8 cellular contexts compared by ENCODE assay signal in the genomic region with DNA sequence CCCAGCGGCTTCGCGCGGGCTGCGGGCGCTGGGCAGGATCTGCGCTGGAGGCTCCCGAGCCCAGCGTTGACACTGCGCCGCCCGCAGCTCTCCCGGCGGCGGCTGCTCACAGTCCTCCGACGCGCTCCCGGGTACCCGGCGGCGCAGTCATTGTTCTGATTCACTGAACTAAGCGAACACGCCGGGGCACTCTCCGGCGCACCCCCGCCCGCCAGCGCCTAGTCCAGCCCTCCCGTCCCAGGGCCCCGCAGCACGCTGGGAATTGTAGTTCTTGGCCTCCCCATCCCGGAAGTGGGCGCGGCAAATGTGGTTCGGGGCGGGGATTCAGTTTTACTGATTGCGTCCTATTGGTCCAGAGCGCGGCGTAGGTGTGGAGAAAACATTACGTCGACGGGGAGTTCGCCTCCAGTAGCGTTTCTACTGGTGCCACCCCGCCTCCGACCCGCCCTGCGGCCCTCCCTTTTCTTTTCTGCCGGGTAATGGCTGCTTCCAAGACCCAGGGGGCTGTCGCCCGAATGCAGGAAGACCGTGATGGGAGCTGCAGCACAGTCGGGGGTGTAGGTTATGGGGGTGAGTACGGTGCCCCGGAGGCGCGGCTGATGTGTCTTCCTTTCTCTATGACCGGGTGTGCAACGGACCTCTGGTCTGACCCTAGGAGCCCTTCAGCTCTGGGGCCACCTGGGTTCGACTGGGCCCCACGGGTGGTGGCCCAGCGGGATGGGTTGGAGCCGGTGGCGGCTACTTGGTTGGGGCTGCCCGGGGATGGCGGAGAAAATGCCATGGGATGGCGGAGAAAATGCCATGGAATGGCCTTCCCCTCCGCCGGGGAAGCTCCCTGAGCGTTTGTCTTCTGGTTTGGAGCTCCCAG. TPM values are rescaled to one million over a fixed set of nuclear protein-coding genes. Genes with fewer than 3 reads are reported as not detected.
DNase-seq lines count a peak whose midpoint lies in the region; ATAC-seq and TF ChIP-seq lines count a peak whose summit lies in the region.

A gene with protein sequence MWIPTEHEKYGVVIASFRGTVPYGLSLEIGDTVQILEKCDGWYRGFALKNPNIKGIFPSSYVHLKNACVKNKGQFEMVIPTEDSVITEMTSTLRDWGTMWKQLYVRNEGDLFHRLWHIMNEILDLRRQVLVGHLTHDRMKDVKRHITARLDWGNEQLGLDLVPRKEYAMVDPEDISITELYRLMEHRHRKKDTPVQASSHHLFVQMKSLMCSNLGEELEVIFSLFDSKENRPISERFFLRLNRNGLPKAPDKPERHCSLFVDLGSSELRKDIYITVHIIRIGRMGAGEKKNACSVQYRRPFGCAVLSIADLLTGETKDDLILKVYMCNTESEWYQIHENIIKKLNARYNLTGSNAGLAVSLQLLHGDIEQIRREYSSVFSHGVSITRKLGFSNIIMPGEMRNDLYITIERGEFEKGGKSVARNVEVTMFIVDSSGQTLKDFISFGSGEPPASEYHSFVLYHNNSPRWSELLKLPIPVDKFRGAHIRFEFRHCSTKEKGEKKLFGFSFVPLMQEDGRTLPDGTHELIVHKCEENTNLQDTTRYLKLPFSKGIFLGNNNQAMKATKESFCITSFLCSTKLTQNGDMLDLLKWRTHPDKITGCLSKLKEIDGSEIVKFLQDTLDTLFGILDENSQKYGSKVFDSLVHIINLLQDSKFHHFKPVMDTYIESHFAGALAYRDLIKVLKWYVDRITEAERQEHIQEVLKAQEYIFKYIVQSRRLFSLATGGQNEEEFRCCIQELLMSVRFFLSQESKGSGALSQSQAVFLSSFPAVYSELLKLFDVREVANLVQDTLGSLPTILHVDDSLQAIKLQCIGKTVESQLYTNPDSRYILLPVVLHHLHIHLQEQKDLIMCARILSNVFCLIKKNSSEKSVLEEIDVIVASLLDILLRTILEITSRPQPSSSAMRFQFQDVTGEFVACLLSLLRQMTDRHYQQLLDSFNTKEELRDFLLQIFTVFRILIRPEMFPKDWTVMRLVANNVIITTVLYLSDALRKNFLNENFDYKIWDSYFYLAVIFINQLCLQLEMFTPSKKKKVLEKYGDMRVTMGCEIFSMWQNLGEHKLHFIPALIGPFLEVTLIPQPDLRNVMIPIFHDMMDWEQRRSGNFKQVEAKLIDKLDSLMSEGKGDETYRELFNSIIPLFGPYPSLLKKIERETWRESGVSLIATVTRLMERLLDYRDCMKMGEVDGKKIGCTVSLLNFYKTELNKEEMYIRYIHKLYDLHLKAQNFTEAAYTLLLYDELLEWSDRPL (N-terminal part only) (minus strand): TSS at position 162 of the 868 bp plus-strand sequence. CDS start 261 bp downstream, outside the sequence.
A gene with protein sequence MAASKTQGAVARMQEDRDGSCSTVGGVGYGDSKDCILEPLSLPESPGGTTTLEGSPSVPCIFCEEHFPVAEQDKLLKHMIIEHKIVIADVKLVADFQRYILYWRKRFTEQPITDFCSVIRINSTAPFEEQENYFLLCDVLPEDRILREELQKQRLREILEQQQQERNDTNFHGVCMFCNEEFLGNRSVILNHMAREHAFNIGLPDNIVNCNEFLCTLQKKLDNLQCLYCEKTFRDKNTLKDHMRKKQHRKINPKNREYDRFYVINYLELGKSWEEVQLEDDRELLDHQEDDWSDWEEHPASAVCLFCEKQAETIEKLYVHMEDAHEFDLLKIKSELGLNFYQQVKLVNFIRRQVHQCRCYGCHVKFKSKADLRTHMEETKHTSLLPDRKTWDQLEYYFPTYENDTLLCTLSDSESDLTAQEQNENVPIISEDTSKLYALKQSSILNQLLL (plus strand): TSS at position 458 of the 868 bp plus-strand sequence. CDS start 22 bp downstream, at position 480.

- POLR2A ChIA-PET in PC-3 (lab: Charles Lee; ENCODE audit: unreplicated experiment) = interaction anchor here (0.6 kb wide), 1 partner anchor 134 kb away, joined by 3 read pairs; no protein-coding TSS in a partner anchor

- no peaks in the 10 kb centered on the region for H3K9me3 ChIP-seq in PC-3 (ENCODE audit: low read length)
- H3K9me3 ChIP-seq in mucosa of rectum (ENCODE audit: control insufficient read depth in 2 of 2, low read length in 2 of 2) = no peaks in the 10 kb centered on the region

- peaks cover 46% of the 10 kb centered on the region for H3K4me1 Mint-ChIP-seq in activated T-cell treated with anti-CD3 and anti-CD28 coated beads, Interleukin-2, amount 50 U/mL, for 24 hours (ENCODE audit: low read depth)

- H3K4me3 ChIP-seq in Jurkat, Clone E6-1 (ENCODE audit: low read length) = peak within 1 kb of the TSS; percentile 92
- peak within 1 kb of the TSS; percentile 94 for H3K4me3 ChIP-seq in PC-3 (ENCODE audit: low read length)
- H3K4me3 ChIP-seq in mucosa of rectum (ENCODE audit: low read length in 2 of 2) = peak within 1 kb of the TSS; percentile 85 to 96

- H4K20me1 ChIP-seq in PC-3 (ENCODE audit: low read length) = no peaks in the 10 kb centered on the region

- no peaks in the 10 kb centered on the region for H3K9me3 Mint-ChIP-seq in activated T-cell treated with anti-CD3 and anti-CD28 coated beads, Interleukin-2, amount 50 U/mL, for 24 hours

- no peaks in the 10 kb centered on the region for H3K27me3 ChIP-seq in PC-3 (ENCODE audit: low read length)
- H3K27me3 ChIP-seq in mucosa of rectum (ENCODE audit: control insufficient read depth in 2 of 2, insufficient read depth in 2 of 2, low read length in 2 of 2) = peaks cover 0 to 5% of the 10 kb centered on the region in 2 donors

- DNase-seq in DMS53 (lab: John Stamatoyannopoulos, UW) (peak; percentile 100), PC-3 (peak; percentile 99), erythroblast (lab: John Stamatoyannopoulos, UW) (peak; percentile 98)
- DNase-seq in Jurkat, Clone E6-1 (ENCODE audit: low read depth, low spot score) = peak; percentile 97
- DNase-seq in activated T-cell treated with anti-CD3 and anti-CD28 coated beads, Interleukin-2, amount 50 U/mL, for 24 hours = peak; percentile 100
- DNase-seq in stimulated activated CD8-positive, alpha-beta memory T cell treated with anti-CD3 and anti-CD28 coated beads, Interleukin-4, amount 100 ng/mL, for 4 hours (ENCODE audit: low read depth in 2 of 2, low spot score in 1 of 2) = peak; percentile 98 to 100

- CTCF ChIA-PET in PC-3 (lab: Charles Lee) = interaction anchor here (0.6 to 1.0 kb wide), 3 partner anchors 124 to 443 kb away, joined by 3 to 6 read pairs (median 4); no protein-coding TSS in a partner anchor

- H3K27ac ChIP-seq in PC-3 (ENCODE audit: low read length) (peak within 1 kb of the TSS; percentile 35), mucosa of rectum (ENCODE audit: low read depth in 2 of 2, low read length in 2 of 2) (peak within 1 kb of the TSS; percentile 65 to 78)

- H3K36me3 Mint-ChIP-seq in activated T-cell treated with anti-CD3 and anti-CD28 coated beads, Interleukin-2, amount 50 U/mL, for 24 hours (ENCODE audit: low read depth) = peaks cover 11% of the 10 kb centered on the region

- peak; percentile 55 for TF ChIP-seq POLR2A in erythroblast (IDR thresholded peaks at IDR 0.05; ENCODE audit: low read length)

- no peak for TF ChIP-seq CTCF in PC-3 (conservative IDR thresholded peaks at IDR 0.05; ENCODE audit: low read depth, low read length)

- BruUV-seq in PC-3 (replicated peaks; lab: Mats Ljungman, UMichigan) = TSS peak; percentile 70

- H3K9ac ChIP-seq in PC-3 (ENCODE audit: low read length) (peak within 1 kb of the TSS; percentile 78), mucosa of rectum (ENCODE audit: low read depth in 1 of 2, low read length in 2 of 2) (peak within 1 kb of the TSS; percentile 89 to 94)

- intact Hi-C loops in PC-3 (cut with micrococcal nuclease) = loop anchor here (1.0 to 5.0 kb wide), 8 partner anchors 32 to 443 kb away; no protein-coding TSS in a partner anchor

- peaks cover 24% of the 10 kb centered on the region for H3K4me1 ChIP-seq in PC-3 (ENCODE audit: insufficient read depth, low read length)
- peaks cover 0 to 16% of the 10 kb centered on the region in 2 donors for H3K4me1 ChIP-seq in mucosa of rectum (ENCODE audit: control insufficient read depth in 2 of 2, insufficient read depth in 2 of 2, low read length in 2 of 2)

- peak within 1 kb of the TSS; percentile 99 for H3K4me2 ChIP-seq in PC-3 (ENCODE audit: low read length)

- ATAC-seq in GM21717 (IDR thresholded peaks at IDR 0.05; ENCODE audit: unreplicated experiment) (peak; percentile 96), PC-3 (peak; percentile 80)

- H3K27ac Mint-ChIP-seq in activated T-cell treated with anti-CD3 and anti-CD28 coated beads, Interleukin-2, amount 50 U/mL, for 24 hours = peak within 1 kb of the TSS; percentile 90

- H3F3A ChIP-seq in PC-3 (ENCODE audit: low read length, unreplicated experiment) = no peaks in the 10 kb centered on the region

- H2AFZ ChIP-seq in PC-3 (ENCODE audit: low read length) = peak within 1 kb of the TSS; percentile 97

- H3K27me3 Mint-ChIP-seq in activated T-cell treated with anti-CD3 and anti-CD28 coated beads, Interleukin-2, amount 50 U/mL, for 24 hours = peaks cover 37% of the 10 kb centered on the region

- no peaks in the 10 kb centered on the region for H3K9me2 ChIP-seq in PC-3 (replicated peaks; ENCODE audit: low read length)

- peak within 1 kb of the TSS; percentile 88 for H3K4me3 Mint-ChIP-seq in activated T-cell treated with anti-CD3 and anti-CD28 coated beads, Interleukin-2, amount 50 U/mL, for 24 hours

- H3K79me2 ChIP-seq in PC-3 (ENCODE audit: low read length) = peaks cover 94% of the 10 kb centered on the region

- H3K36me3 ChIP-seq in PC-3 (ENCODE audit: low read depth, low read length) = no peaks in the 10 kb centered on the region
- H3K36me3 ChIP-seq in mucosa of rectum (ENCODE audit: control insufficient read depth in 2 of 2, insufficient read depth in 2 of 2, low read length in 2 of 2) = no peaks in the 10 kb centered on the region

RNA-seq across cellular contexts. Expression of the first gene that starts in this region (rescaled TPM):
- 3.7 TPM for polyA plus RNA-seq in Jurkat, Clone E6-1 (2012; ENCODE audit: insufficient read depth, insufficient read length)
- 21.8 and 25.4 TPM in 2 replicates for total RNA-seq in PC-3 (2014; rRNA removed)

RNA-seq across cellular contexts. Expression of the second gene that starts in this region (rescaled TPM):
- 29.8 TPM for polyA plus RNA-seq in Jurkat, Clone E6-1 (2012; ENCODE audit: insufficient read depth, insufficient read length)
- 8.7 and 14.0 TPM in 2 replicates for total RNA-seq in PC-3 (2014; rRNA removed)

Comparison
In these comparisons a context has a peak if more than half of its experiments do, and no peak if none do; other contexts are left out.
1. Peak in every context shown above with its lines: DNase-seq, ATAC-seq, H3K4me3 ChIP-seq and H3K27ac ChIP-seq.